Comparison of ENCODE assay signal across 20 cellular contexts in the genomic region with DNA sequence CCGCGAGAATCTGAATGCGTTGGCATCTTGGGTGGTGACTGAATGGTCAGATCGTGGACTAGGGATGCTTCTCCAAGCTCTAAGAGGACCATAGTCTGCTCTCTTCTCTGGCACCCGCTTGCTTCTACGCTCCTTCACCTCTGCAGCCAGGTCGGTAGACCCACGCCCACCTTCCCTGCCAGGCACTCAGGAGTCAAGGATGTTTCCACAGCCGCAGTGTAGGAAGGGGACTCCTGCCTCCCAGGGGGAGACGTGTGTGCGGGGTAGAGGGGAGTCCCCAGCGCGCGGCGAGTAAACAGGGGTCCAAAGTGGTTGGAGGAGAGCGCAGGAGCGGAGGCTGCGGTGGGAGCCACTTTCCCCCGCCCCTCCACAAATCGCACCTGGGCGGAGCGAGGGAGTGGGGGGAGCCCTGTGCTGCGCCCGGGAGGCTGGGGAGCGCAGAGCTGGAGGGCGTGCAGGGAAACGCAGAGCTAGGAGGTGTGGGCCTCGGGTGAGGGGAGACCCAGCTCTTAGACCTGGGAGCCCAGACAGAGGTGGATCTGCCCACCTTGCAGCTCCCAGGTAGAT. TPM values are rescaled to one million over a fixed set of nuclear protein-coding genes. Genes with fewer than 3 reads are reported as not detected.
DNase-seq lines count a peak whose midpoint lies in the region; ATAC-seq, FAIRE-seq and TF ChIP-seq lines count a peak whose summit lies in the region.
"Had no signal": no experiment of that assay in that cellular context is flagged by ENCODE, and none has a peak within 500 bp of the region (broad histone marks: within the 10 kb centered on the region; RNA-seq: fewer than 3 reads in every experiment).

No MANE protein-coding gene starts in this region.

- H3K9me3 ChIP-seq in left ventricle myocardium inferior (replicated peaks) (no peaks in the 10 kb centered on the region), hepatocyte (ENCODE audit: low read depth) (no peaks in the 10 kb centered on the region), neuronal stem cell (replicated peaks in 1 of 2; ENCODE audit: control insufficient read depth in 2 of 2, insufficient read depth in 1 of 2, low read depth in 1 of 2, low read length in 2 of 2) (no peaks in the 10 kb centered on the region)

- peak overlapping the region; percentile 78 for H3K18ac ChIP-seq in neuronal stem cell (ENCODE audit: low read length)

- H3K9ac ChIP-seq in neuronal stem cell (ENCODE audit: low read depth, low read length, poor library complexity), result peak overlapping the region; percentile 78

- no peak overlapping the region for H3K4ac ChIP-seq in neuronal stem cell (ENCODE audit: low read length)

- no peaks in the 10 kb centered on the region for H3K4me1 Mint-ChIP-seq in CD14-positive monocyte
- H3K4me1 Mint-ChIP-seq: stimulated activated effector memory CD8-positive, alpha-beta T cell treated with anti-CD3 and anti-CD28 coated beads, Interleukin-12 subunit alpha, Interleukin-12 subunit beta, amount 100 ng/mL, for 72 hours had no signal

- H3K79me2 ChIP-seq in hepatocyte, result no peaks in the 10 kb centered on the region

- H2BK5ac ChIP-seq in neuronal stem cell (ENCODE audit: low read length), result no peak overlapping the region

- H3K27me3 ChIP-seq in left ventricle myocardium inferior (ENCODE audit: low read depth) (peaks cover 70% of the 10 kb centered on the region), hepatocyte (peaks cover 54% of the 10 kb centered on the region), neuronal stem cell (ENCODE audit: control insufficient read depth in 3 of 3, insufficient read depth in 3 of 3, low read depth in 1 of 3, low read length in 3 of 3) (peaks cover 2 to 62% (median 24%) of the 10 kb centered on the region in 3 experiments)

- no peak overlapping the region for H4K91ac ChIP-seq in neuronal stem cell (ENCODE audit: low read depth, low read length, poor library complexity)

- no peaks in the 10 kb centered on the region for H4K20me1 ChIP-seq in hepatocyte (ENCODE audit: insufficient read depth, poor library complexity, severe bottlenecking)

- H3K4me3 ChIP-seq in left ventricle myocardium inferior, result peak overlapping the region; percentile 62
- H3K4me3 ChIP-seq in hepatocyte, result no peak overlapping the region
- peak overlapping the region in 1 of 2 donors; percentile 79 for H3K4me3 ChIP-seq in neuronal stem cell (ENCODE audit: low read length in 2 of 2)

- peak overlapping the region; percentile 44 for H3K23ac ChIP-seq in neuronal stem cell (ENCODE audit: low read depth, low read length, poor library complexity)

- FAIRE-seq in RCC 7860 (lab: Jason Lieb, UNC), result no peak
- FAIRE-seq: colon had no signal

- ATAC-seq in HG03442 (IDR thresholded peaks at IDR 0.05; ENCODE audit: unreplicated experiment), result no peak
- ATAC-seq: esophagus mucosa; stimulated activated effector memory CD8-positive, alpha-beta T cell treated with anti-CD3 and anti-CD28 coated beads, Interleukin-12 subunit alpha, Interleukin-12 subunit beta, amount 100 ng/mL, for 72 hours had no signal

- H2BK12ac ChIP-seq in neuronal stem cell (ENCODE audit: low read length), result no peak overlapping the region

- H3K4me3 Mint-ChIP-seq in CD14-positive monocyte, result peak overlapping the region in 1 of 2 donors; percentile 52
- H3K4me3 Mint-ChIP-seq: stimulated activated effector memory CD8-positive, alpha-beta T cell treated with anti-CD3 and anti-CD28 coated beads, Interleukin-12 subunit alpha, Interleukin-12 subunit beta, amount 100 ng/mL, for 72 hours; T-helper 1 cell treated with Interleukin-12 subunit alpha and Interleukin-12 subunit beta and Interleukin-4 antibody, amounts not matched to agents 30 μg/mL and 1 μg/mL, for 36 hours had no signal

- H3K27ac Mint-ChIP-seq in CD14-positive monocyte, result no peak overlapping the region
- H3K27ac Mint-ChIP-seq: stimulated activated effector memory CD8-positive, alpha-beta T cell treated with anti-CD3 and anti-CD28 coated beads, Interleukin-12 subunit alpha, Interleukin-12 subunit beta, amount 100 ng/mL, for 72 hours; T-helper 1 cell treated with Interleukin-12 subunit alpha and Interleukin-12 subunit beta and Interleukin-4 antibody, amounts not matched to agents 30 μg/mL and 1 μg/mL, for 36 hours had no signal

- peaks cover 0 to 20% (median 12%) of the 10 kb centered on the region in 7 donors for H3K9me3 Mint-ChIP-seq in CD14-positive monocyte
- H3K9me3 Mint-ChIP-seq: T-helper 1 cell treated with Interleukin-12 subunit alpha and Interleukin-12 subunit beta and Interleukin-4 antibody, amounts not matched to agents 30 μg/mL and 1 μg/mL, for 36 hours had no signal

- H2AFZ ChIP-seq in hepatocyte, result no peak overlapping the region
- H2AFZ ChIP-seq in neuronal stem cell (ENCODE audit: low read length), result no peak overlapping the region

- H3K36me3 ChIP-seq in left ventricle myocardium inferior (no peaks in the 10 kb centered on the region), hepatocyte (replicated peaks; ENCODE audit: insufficient read depth, low read depth) (no peaks in the 10 kb centered on the region), neuronal stem cell (replicated peaks in 1 of 2; ENCODE audit: control insufficient read depth in 2 of 2, insufficient read depth in 2 of 2, low read length in 2 of 2) (no peaks in the 10 kb centered on the region)

- H3K4me1 ChIP-seq in left ventricle myocardium inferior, result peaks cover 21% of the 10 kb centered on the region
- H3K4me1 ChIP-seq in hepatocyte (ENCODE audit: insufficient read depth), result peaks cover 7% of the 10 kb centered on the region
- peaks cover 7 to 10% of the 10 kb centered on the region in 2 donors for H3K4me1 ChIP-seq in neuronal stem cell (ENCODE audit: control insufficient read depth in 2 of 2, insufficient read depth in 1 of 2, low read depth in 1 of 2, low read length in 2 of 2)

- TF ChIP-seq CTCF in left ventricle myocardium inferior (IDR thresholded peaks at IDR 0.05; ENCODE audit: borderline replicate concordance) (no peak), hepatocyte (IDR thresholded peaks at IDR 0.05; ENCODE audit: poor library complexity) (no peak), CD14-positive monocyte (IDR thresholded peaks at IDR 0.05) (no peak)

- H3K79me1 ChIP-seq in neuronal stem cell (ENCODE audit: low read depth, low read length), result no peaks in the 10 kb centered on the region

- intact Hi-C loops in left ventricle myocardium inferior (cut with micrococcal nuclease), result no loop called here
- intact Hi-C loops in cardiac septum (cut with DNase I), result no loop called here
- intact Hi-C loops in CD14-positive monocyte (cut with micrococcal nuclease), result no loop called here

- H3K27ac ChIP-seq in left ventricle myocardium inferior (replicated peaks) (no peak overlapping the region), hepatocyte (no peak overlapping the region), neuronal stem cell (replicated peaks; ENCODE audit: low read length) (no peak overlapping the region)

- H2BK120ac ChIP-seq in neuronal stem cell (ENCODE audit: low read depth, low read length), result no peak overlapping the region

- H3K4me2 ChIP-seq in hepatocyte (peak overlapping the region; percentile 92), neuronal stem cell (ENCODE audit: insufficient read depth, low read length, poor library complexity, severe bottlenecking) (peak overlapping the region; percentile 95)

- peak overlapping the region; percentile 15 for H2AK5ac ChIP-seq in neuronal stem cell (ENCODE audit: low read depth, low read length)

- DNase-seq in left ventricle myocardium inferior (no peak), cardiac septum (ENCODE audit: low spot score) (no peak), hepatocyte (ENCODE audit: low spot score) (peak; percentile 8), neuronal stem cell (ENCODE audit: low spot score) (no peak), CD14-positive monocyte (ENCODE audit: low spot score) (no peak), RCC 7860 (ENCODE audit: low spot score) (no peak), DMS153 (lab: John Stamatoyannopoulos, UW) (no peak)
- DNase-seq: activated CD4-positive, alpha-beta T cell treated with anti-CD3 and anti-CD28 coated beads for 1 hour; COR-L47; NCI-H146; NCI-H526; stimulated activated CD4-positive, alpha-beta T cell treated with anti-CD3 and anti-CD28 coated beads, Interleukin-4, amount 100 ng/mL, for 4 hours had no signal

- H3K27me3 Mint-ChIP-seq in CD14-positive monocyte (ENCODE audit: low read depth in 3 of 3), result peaks cover 33 to 41% (median 35%) of the 10 kb centered on the region in 3 donors

- peak overlapping the region; percentile 59 for H3K14ac ChIP-seq in neuronal stem cell (ENCODE audit: low read length)

- H3K9me2 ChIP-seq in hepatocyte (replicated peaks; ENCODE audit: insufficient read depth), result no peaks in the 10 kb centered on the region

- 9% methylated on average over 27 of the region's 28 CpGs for WGBS in hepatocyte (ENCODE audit: low lambda C conversion rate, missing lambda C conversion rate)
- no CpG with 5 or more reads among the region's 28 CpGs for WGBS in neuronal stem cell (ENCODE audit: extremely low coverage in 2 of 2, insufficient read length in 2 of 2, insufficient replicate concordance in 1 of 2), 2 donors

- no peak overlapping the region for H4K8ac ChIP-seq in neuronal stem cell (ENCODE audit: low read depth, low read length)

- peak overlapping the region; percentile 69 for H2BK15ac ChIP-seq in neuronal stem cell (ENCODE audit: low read length)

- H3K36me3 Mint-ChIP-seq in CD14-positive monocyte, result no peaks in the 10 kb centered on the region
- H3K36me3 Mint-ChIP-seq: stimulated activated effector memory CD8-positive, alpha-beta T cell treated with anti-CD3 and anti-CD28 coated beads, Interleukin-12 subunit alpha, Interleukin-12 subunit beta, amount 100 ng/mL, for 72 hours had no signal

RNA-seq across cellular contexts. Expression of a gene that starts 1.7 kb away (rescaled TPM):
- 0.55 TPM for total RNA-seq in left ventricle myocardium inferior
- 0.43 TPM for total RNA-seq in cardiac septum
- total RNA-seq in hepatocyte, result 2.7 and 5.9 TPM in 2 replicates
- polyA plus RNA-seq in hepatocyte, result 1.2 and 1.7 TPM in 2 replicates
- 4.2 TPM for polyA plus RNA-seq in neuronal stem cell (2013, experiment 1 of 2)
- 3.9 TPM for polyA plus RNA-seq in neuronal stem cell (2013, experiment 2 of 2)
- polyA plus RNA-seq in CD14-positive monocyte, result not detected
- total RNA-seq: A673, esophagus mucosa, H4, RPMI7951 had no signal
